In the genomic region with DNA sequence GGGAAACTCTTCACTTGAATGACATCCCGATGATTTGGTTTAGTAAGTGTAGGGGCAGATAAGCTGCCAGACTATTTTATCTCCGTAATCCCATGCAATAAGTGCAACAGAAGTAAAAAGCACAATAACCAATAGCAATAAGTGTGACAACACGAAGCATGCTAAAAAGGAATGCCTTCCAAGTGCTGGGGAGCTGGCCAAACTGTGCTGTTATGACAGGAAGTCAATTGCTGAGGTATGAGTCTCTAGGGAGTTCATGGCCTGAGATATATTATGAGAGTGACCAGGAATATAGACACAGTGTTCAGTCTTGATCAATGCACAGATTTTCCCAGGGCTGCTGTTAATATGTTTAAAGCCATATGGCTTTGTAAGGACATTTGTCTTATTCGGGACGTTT, we compare ENCODE assay signal across 38 cellular contexts. TPM values are rescaled to one million over a fixed set of nuclear protein-coding genes. Genes with fewer than 3 reads are reported as not detected.
"Had no signal": no experiment of that assay in that cellular context is flagged by ENCODE, and none has a peak within 500 bp of the region (broad histone marks: within the 10 kb centered on the region; RNA-seq: fewer than 3 reads in every experiment).

No MANE protein-coding gene starts in this region.

- H3K4me1 ChIP-seq: adrenal gland, body of pancreas, breast epithelium had no signal

- H3K27me3 ChIP-seq: adrenal gland, body of pancreas, breast epithelium had no signal

- DNase-seq: activated B cell treated with CpG ODN at 0.5 μM for 24 hours; activated CD4-positive, alpha-beta memory T cell treated with anti-CD3 and anti-CD28 coated beads for 36 hours; activated CD4-positive, alpha-beta T cell treated with anti-CD3 and anti-CD28 coated beads for 4 hours; activated CD4-positive, alpha-beta T cell treated with anti-CD3 and anti-CD28 coated beads, Interleukin-2, amount 50 U/mL, for 1 hour; activated CD4-positive, CD25-positive, alpha-beta regulatory T cell treated with anti-CD3 and anti-CD28 coated beads, Interleukin-2, amount 50 U/mL, for 72 hours; activated CD8-positive, alpha-beta memory T cell treated with anti-CD3 and anti-CD28 coated beads, Interleukin-2, amount 50 U/mL, for 4 hours; activated gamma-delta T cell treated with Interleukin-2 at 50 U/mL for 16 hours; activated naive CD4-positive, alpha-beta T cell treated with anti-CD3 and anti-CD28 coated beads for 36 hours; activated T-cell treated with anti-CD3 and anti-CD28 coated beads for 4 hours; activated T-cell treated with anti-CD3 and anti-CD28 coated beads, Interleukin-2, amount 50 U/mL, for 4 hours; adrenal gland; body of pancreas; caudate nucleus; cerebellar nuclear complex; MM.1S; MV-4-11; NCI-H1092; NCI-H146; NCI-H187; NCI-H2029 treated with DMSO at 0.1 percent for 48 hours; NCI-H2107; NCI-H2171 treated with DMSO at 0.1 percent for 48 hours; NCI-H2227 treated with DMSO at 0.1 percent for 48 hours; NCI-H446; NCI-H510A treated with DMSO at 0.1 percent for 48 hours; NCI-H69; NCI-H82; NK-92 treated with Interleukin-12 subunit alpha and Interleukin-12 subunit beta, amount 100 ng/mL, for 24 hours; Right ventricle myocardium superior; SW 1271; T-helper 1 cell; T-helper 2 cell; T-helper 9 cell had no signal

- H3K9ac ChIP-seq: KMS-11 had no signal

- H3K4me2 ChIP-seq: KMS-11 had no signal

- H3K27ac ChIP-seq: adrenal gland, body of pancreas, breast epithelium, KMS-11, VCaP had no signal

- H3K36me3 ChIP-seq: adrenal gland, breast epithelium had no signal

- H3K9me3 ChIP-seq: adrenal gland, body of pancreas had no signal

- H3K4me3 ChIP-seq: adrenal gland, body of pancreas, breast epithelium had no signal

RNA-seq across cellular contexts. Expression of a gene that starts 10.5 kb away (rescaled TPM):
- total RNA-seq: activated B cell treated with CpG ODN at 0.5 μM for 24 hours; activated CD4-positive, alpha-beta memory T cell treated with anti-CD3 and anti-CD28 coated beads for 36 hours; activated naive CD4-positive, alpha-beta T cell treated with anti-CD3 and anti-CD28 coated beads for 36 hours; activated T-cell treated with anti-CD3 and anti-CD28 coated beads, Interleukin-2, amount 50 U/mL, for 4 hours; activated T-helper 1 cell treated with anti-CD3 and anti-CD28 coated beads, Interleukin-12 subunit alpha, Interleukin-12 subunit beta, Interleukin-2, Interleukin-4 antibody, amounts not matched to agents 30 ng/mL and 10 ng/mL and 1 ng/mL, durations not matched to agents 14 hours and 24 hours and 36 hours; LHCN-M2; Right ventricle myocardium superior had no signal
